24 cellular contexts compared by ENCODE assay signal in genomic region chr6:131717815-131718214, GRCh38. TPM values are rescaled to one million over a fixed set of nuclear protein-coding genes. Genes with fewer than 3 reads are reported as not detected.
"Had no signal": no experiment of that assay in that cellular context is flagged by ENCODE, and none has a peak within 500 bp of the region (broad histone marks: within the 10 kb centered on the region; RNA-seq: fewer than 3 reads in every experiment).

No MANE protein-coding gene starts in this region.

- H3K9ac ChIP-seq: neural progenitor cell had no signal

- ATAC-seq: gastroesophageal sphincter; left cardiac atrium; lower lobe of right lung; natural killer cell treated with Interleukin-12 subunit alpha and Interleukin-12 subunit beta and Interleukin-15 and Interleukin-18, amount 100 ng/mL, for 72 hours; right cardiac atrium had no signal

- H3K4me1 ChIP-seq: gastroesophageal sphincter, left ventricle myocardium inferior, lower lobe of right lung, neural progenitor cell, vagina had no signal

- H3K27me3 ChIP-seq: gastroesophageal sphincter, neural progenitor cell, ovary, vagina had no signal

- H2AFZ ChIP-seq: neural progenitor cell had no signal

- H3K4me3 ChIP-seq: coronary artery, gastroesophageal sphincter, left ventricle myocardium inferior, lower lobe of right lung, neural progenitor cell, ovary, smooth muscle cell, vagina had no signal

- H3K27ac ChIP-seq: coronary artery, gastroesophageal sphincter, left ventricle myocardium inferior, lower lobe of right lung, neural progenitor cell, ovary, vagina had no signal

- H3K9me3 ChIP-seq: gastroesophageal sphincter, left ventricle myocardium inferior, lower lobe of right lung, ovary, vagina had no signal

- H3K36me3 ChIP-seq: gastroesophageal sphincter, left ventricle myocardium inferior, lower lobe of right lung, neural progenitor cell, ovary, vagina had no signal

- DNase-seq: effector CD4-positive, alpha-beta T cell; endodermal cell; glutamatergic neuron; immature natural killer cell; left cardiac atrium; left ventricle myocardium inferior; lower lobe of right lung; mesenchymal stem cell; midbrain; nucleus accumbens; ovary; right cardiac atrium; stimulated activated CD4-positive, alpha-beta T cell treated with anti-CD3 and anti-CD28 coated beads, Interleukin-2, amount 100 ng/mL, for 48 hours; stimulated activated naive CD4-positive, alpha-beta T cell treated with Interleukin-2 at 50 U/mL for 16 hours had no signal

- H3K4me2 ChIP-seq: neural progenitor cell, smooth muscle cell had no signal

RNA-seq across cellular contexts. Expression of gene CTAGE9, which starts 7.0 kb away (rescaled TPM):
- polyA plus RNA-seq: endothelial cell of umbilical vein, esophagus, fibroblast of lung, immature natural killer cell, keratinocyte, ovary, right cardiac atrium, smooth muscle cell had no signal

RNA-seq across cellular contexts. Expression of gene OR2A4, which starts 16.6 kb away (rescaled TPM):
- polyA plus RNA-seq: endothelial cell of umbilical vein, esophagus, immature natural killer cell, keratinocyte, ovary, right cardiac atrium had no signal
